Comparison of ENCODE assay signal across 10 cellular contexts in genomic region chr17:64200080-64201042, GRCh38.
DNase-seq lines count a peak whose midpoint lies in the region; ATAC-seq and TF ChIP-seq lines count a peak whose summit lies in the region.
"Had no signal": no experiment of that assay in that cellular context is flagged by ENCODE, and none has a peak within 500 bp of the region (broad histone marks: within the 10 kb centered on the region; RNA-seq: fewer than 3 reads in every experiment).

No MANE protein-coding gene starts in this region.

- no peak overlapping the region for H3K4me3 Mint-ChIP-seq in activated T-cell treated with anti-CD3 and anti-CD28 coated beads, Interleukin-2, amount 50 U/mL, for 4 hours

- no peaks in the 10 kb centered on the region for H3K27me3 Mint-ChIP-seq in activated T-cell treated with anti-CD3 and anti-CD28 coated beads, Interleukin-2, amount 50 U/mL, for 4 hours (ENCODE audit: low read depth)

- H3K27me3 ChIP-seq in BLaER1 treated with 17β-estradiol and CSF1 and Interleukin-3, amounts not matched to agents 10 nM and 100 nM = no peaks in the 10 kb centered on the region
- no peaks in the 10 kb centered on the region for H3K27me3 ChIP-seq in colonic mucosa

- ATAC-seq in HG02642 (IDR thresholded peaks at IDR 0.05; ENCODE audit: poor library complexity, unreplicated experiment) = peak; percentile 64
- peak; percentile 94 to 97 for ATAC-seq in activated T-cell treated with anti-CD3 and anti-CD28 coated beads, Interleukin-2, amount 50 U/mL, for 4 hours
- ATAC-seq in GM21529 (IDR thresholded peaks at IDR 0.05; ENCODE audit: unreplicated experiment) = no peak
- ATAC-seq: HCT116 had no signal

- no peak overlapping the region for H3K4me3 ChIP-seq in BLaER1 treated with 17β-estradiol and CSF1 and Interleukin-3, amounts not matched to agents 10 nM and 100 nM
- no peak overlapping the region for H3K4me3 ChIP-seq in colonic mucosa

- DNase-seq in activated T-cell treated with anti-CD3 and anti-CD28 coated beads, Interleukin-2, amount 50 U/mL, for 4 hours = no peak
- DNase-seq in left kidney (ENCODE audit: low read depth, low spot score) (peak; percentile 24), DMS 273 treated with DMSO at 0.1 percent for 48 hours (lab: John Stamatoyannopoulos, UW) (no peak), NCI-H1694 (lab: John Stamatoyannopoulos, UW) (no peak), colonic mucosa (no peak)
- DNase-seq: NCI-H187 had no signal

- peaks cover 16 to 45% (median 23%) of the 10 kb centered on the region in 10 experiments for H3K4me1 ChIP-seq in BLaER1 treated with 17β-estradiol and CSF1 and Interleukin-3, amounts not matched to agents 10 nM and 100 nM
- no peaks in the 10 kb centered on the region for H3K4me1 ChIP-seq in colonic mucosa

- peak overlapping the region in 1 of 11 experiments; percentile 16; a peak in 1 of 22 replicates for H3K27ac ChIP-seq in BLaER1 treated with 17β-estradiol and CSF1 and Interleukin-3, amounts not matched to agents 10 nM and 100 nM
- H3K27ac ChIP-seq in colonic mucosa = no peak overlapping the region

- H3K9me3 ChIP-seq in BLaER1 treated with 17β-estradiol and CSF1 and Interleukin-3, amounts not matched to agents 10 nM and 100 nM (replicated peaks in 1 of 11) = peaks cover 13 to 24% (median 16%) of the 10 kb centered on the region in 11 experiments
- H3K9me3 ChIP-seq in colonic mucosa = no peaks in the 10 kb centered on the region

- peaks cover 0 to 39% (median 9%) of the 10 kb centered on the region in 11 experiments; a peak in 9 of 22 replicates for H4K20me1 ChIP-seq in BLaER1 treated with 17β-estradiol and CSF1 and Interleukin-3, amounts not matched to agents 10 nM and 100 nM

- intact Hi-C loops in colonic mucosa (cut with DNase I) = no loop called here

- no peak overlapping the region for H3K9ac ChIP-seq in BLaER1 treated with 17β-estradiol and CSF1 and Interleukin-3, amounts not matched to agents 10 nM and 100 nM
- no peak overlapping the region for H3K9ac ChIP-seq in colonic mucosa (ENCODE audit: low read depth in 2 of 2, low read length in 2 of 2)

- peaks cover 5% of the 10 kb centered on the region for H3K36me3 Mint-ChIP-seq in activated T-cell treated with anti-CD3 and anti-CD28 coated beads, Interleukin-2, amount 50 U/mL, for 4 hours (ENCODE audit: insufficient read depth)

- peaks cover 4% of the 10 kb centered on the region for H3K9me3 Mint-ChIP-seq in activated T-cell treated with anti-CD3 and anti-CD28 coated beads, Interleukin-2, amount 50 U/mL, for 4 hours

- no peak for TF ChIP-seq CTCF in colonic mucosa (IDR thresholded peaks at IDR 0.05)

- peaks cover 24% of the 10 kb centered on the region for H3K4me1 Mint-ChIP-seq in activated T-cell treated with anti-CD3 and anti-CD28 coated beads, Interleukin-2, amount 50 U/mL, for 4 hours (ENCODE audit: low read depth)

- H3K4me2 ChIP-seq in BLaER1 treated with 17β-estradiol and CSF1 and Interleukin-3, amounts not matched to agents 10 nM and 100 nM = peak overlapping the region; percentile 52 to 84 (median 74)

- peaks cover 0 to 9% (median 5%) of the 10 kb centered on the region in 11 experiments; a peak in 7 of 22 replicates for H3K36me3 ChIP-seq in BLaER1 treated with 17β-estradiol and CSF1 and Interleukin-3, amounts not matched to agents 10 nM and 100 nM
- no peaks in the 10 kb centered on the region for H3K36me3 ChIP-seq in colonic mucosa
